ENCODE assay signal across 10 cellular contexts in the genomic region with DNA sequence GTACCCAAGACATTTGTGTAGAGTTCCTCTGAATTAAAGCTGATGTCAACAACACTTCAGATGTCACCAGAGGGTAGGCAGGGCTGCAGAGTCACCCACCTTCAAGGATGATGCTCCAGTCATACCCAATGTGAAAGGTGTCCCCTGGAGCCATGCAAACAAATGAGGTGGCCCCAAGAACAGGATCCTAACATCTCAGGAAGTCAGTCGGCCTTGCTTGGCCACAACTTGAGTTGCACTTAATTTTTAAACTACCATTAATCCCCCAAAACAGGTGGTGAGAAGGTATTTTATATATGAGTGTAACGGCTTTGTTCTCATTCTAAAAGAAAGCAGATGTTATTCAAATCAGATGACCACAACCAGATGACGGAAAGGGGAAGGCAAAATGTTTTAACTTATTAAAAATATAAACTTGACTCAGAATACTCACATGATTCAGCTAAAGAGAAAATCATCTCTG. TPM values are rescaled to one million over a fixed set of nuclear protein-coding genes. Genes with fewer than 3 reads are reported as not detected.
DNase-seq lines count a peak whose midpoint lies in the region; ATAC-seq, FAIRE-seq and TF ChIP-seq lines count a peak whose summit lies in the region.
"Had no signal": no experiment of that assay in that cellular context is flagged by ENCODE, and none has a peak within 500 bp of the region (broad histone marks: within the 10 kb centered on the region; RNA-seq: fewer than 3 reads in every experiment).

No MANE protein-coding gene starts in this region.

- no peak overlapping the region for H2BK5ac ChIP-seq in trophoblast cell (ENCODE audit: low read depth, low read length, poor library complexity)

- no peaks in the 10 kb centered on the region for H3K27me3 Mint-ChIP-seq in T-helper 17 cell

- H4K91ac ChIP-seq in trophoblast cell (ENCODE audit: low read depth, low read length), result no peak overlapping the region

- H4K12ac ChIP-seq in trophoblast cell (ENCODE audit: low read depth, low read length), result no peak overlapping the region

- TF ChIP-seq CTCF in pancreas (IDR thresholded peaks at IDR 0.05) (no peak), omental fat pad (IDR thresholded peaks at IDR 0.05) (no peak)

- no peak overlapping the region for H4K8ac ChIP-seq in trophoblast cell (ENCODE audit: low read depth, low read length)

- H3K23ac ChIP-seq in trophoblast cell (ENCODE audit: low read length), result no peak overlapping the region

- H3K27ac ChIP-seq in trophoblast cell (ENCODE audit: low read depth, low read length) (no peak overlapping the region), pancreas (no peak overlapping the region)

- no peak overlapping the region for H2AFZ ChIP-seq in trophoblast cell (ENCODE audit: insufficient read depth, low read length, poor library complexity)

- H3K4me1 ChIP-seq in trophoblast cell (ENCODE audit: control insufficient read depth in 1 of 2, insufficient read depth in 2 of 2, low read length in 2 of 2), result peaks cover 5 to 7% of the 10 kb centered on the region in 2 experiments
- H3K4me1 ChIP-seq in pancreas, result peaks cover 0 to 8% (median 0%) of the 10 kb centered on the region in 3 donors

- H3K36me3 ChIP-seq in trophoblast cell (ENCODE audit: control insufficient read depth in 1 of 2, insufficient read depth in 2 of 2, low read length in 2 of 2), result no peaks in the 10 kb centered on the region
- no peaks in the 10 kb centered on the region for H3K36me3 ChIP-seq in pancreas

- H3K18ac ChIP-seq in trophoblast cell (ENCODE audit: low read length), result no peak overlapping the region

- H3K4me3 ChIP-seq in trophoblast cell (ENCODE audit: low read depth, low read length), result no peak overlapping the region
- H3K4me3 ChIP-seq in pancreas, result no peak overlapping the region
- H3K4me3 ChIP-seq: lung had no signal

- H3K27ac Mint-ChIP-seq in T-helper 17 cell, result peak overlapping the region; percentile 98

- H2BK12ac ChIP-seq in trophoblast cell (ENCODE audit: low read length), result no peak overlapping the region

- H3K4me1 Mint-ChIP-seq in T-helper 17 cell, result peaks cover 52% of the 10 kb centered on the region

- H2BK120ac ChIP-seq in trophoblast cell (ENCODE audit: insufficient read depth, low read length, poor library complexity), result no peak overlapping the region

- H3K4me2 ChIP-seq in trophoblast cell (ENCODE audit: low read length), result no peak overlapping the region

- H3K9ac ChIP-seq in trophoblast cell (ENCODE audit: low read length), result no peak overlapping the region

- no peak overlapping the region for H3K14ac ChIP-seq in trophoblast cell (ENCODE audit: low read length)

- no peak overlapping the region for H3K4me3 Mint-ChIP-seq in T-helper 17 cell

- no CpG with 5 or more reads among the region's 3 CpGs for WGBS in trophoblast cell (ENCODE audit: extremely low coverage, insufficient coverage, insufficient read length)
- 79 to 84% methylated on average over 3 of the region's 3 CpGs for WGBS in pancreas, 2 donors

- H3K79me2 ChIP-seq in trophoblast cell (ENCODE audit: control insufficient read depth, insufficient read depth, low read length, poor library complexity), result no peaks in the 10 kb centered on the region

- peaks cover 2% of the 10 kb centered on the region for H3K79me1 ChIP-seq in trophoblast cell (ENCODE audit: low read length)

- FAIRE-seq in pancreas (lab: Jason Lieb, UNC), result no peak

- H2AK5ac ChIP-seq in trophoblast cell (ENCODE audit: low read length), result no peak overlapping the region

- DNase-seq in stimulated activated CD4-positive, alpha-beta T cell treated with anti-CD3 and anti-CD28 coated beads, Interleukin-4, amount 100 ng/mL, for 24 hours, result peak; percentile 41
- no peak for DNase-seq in stimulated activated CD4-positive, alpha-beta T cell treated with anti-CD3 and anti-CD28 coated beads, Interleukin-12 subunit alpha, Interleukin-12 subunit beta, amount 100 ng/mL, for 4 hours
- DNase-seq in T-helper 17 cell (no peak), trophoblast cell (no peak), pancreas (no peak), omental fat pad (ENCODE audit: low spot score) (no peak), GM19240 (ENCODE audit: insufficient read length, low spot score) (no peak)
- DNase-seq: Caco-2 had no signal

- H3K9me3 ChIP-seq in T-helper 17 cell (ENCODE audit: control insufficient read depth, low read length, poor library complexity, severe bottlenecking), result no peaks in the 10 kb centered on the region
- no peaks in the 10 kb centered on the region for H3K9me3 ChIP-seq in trophoblast cell (ENCODE audit: insufficient read depth, low read depth, low read length)
- no peaks in the 10 kb centered on the region for H3K9me3 ChIP-seq in pancreas
- H3K9me3 ChIP-seq: Caco-2 had no signal

- H3K36me3 Mint-ChIP-seq in T-helper 17 cell (ENCODE audit: low read depth), result no peaks in the 10 kb centered on the region

- intact Hi-C loops in pancreas (cut with DNase I), result no loop called here

- H3K27me3 ChIP-seq in trophoblast cell (ENCODE audit: insufficient read depth, low read length) (no peaks in the 10 kb centered on the region), pancreas (no peaks in the 10 kb centered on the region)

- peak; percentile 57 for ATAC-seq in HG02981 (IDR thresholded peaks at IDR 0.05; ENCODE audit: unreplicated experiment)
- ATAC-seq in T-helper 17 cell, result no peak
- ATAC-seq in pancreas, result no peak
- no peak for ATAC-seq in omental fat pad (ENCODE audit: low FRiP score)

- no peak overlapping the region for H3K4ac ChIP-seq in trophoblast cell (ENCODE audit: low read depth, low read length)

RNA-seq across cellular contexts. Expression of gene SERPINB1, which starts 21.1 kb away (rescaled TPM):
- total RNA-seq in T-helper 17 cell (10 to 100 TPM; 39.2 to 44.4 TPM), pancreas (100 to 1,000 TPM in 5 of 6 donors, 10 to 100 TPM in 1; 94.1 to 285 (median 190) TPM), omental fat pad (100 to 1,000 TPM in 1 of 4 donors, 10 to 100 TPM in 3; 40.8 to 146 (median 50.1) TPM)
- polyA plus RNA-seq in trophoblast cell (2013), result 17.0 and 17.4 TPM in 2 replicates
- polyA plus RNA-seq in pancreas, result 10 to 100 TPM; 68.1 to 75.8 TPM

RNA-seq across cellular contexts. Expression of gene SERPINB9, which starts 40.4 kb away (rescaled TPM):
- total RNA-seq in T-helper 17 cell, result 10 to 100 TPM; 32.9 to 37.7 TPM
- polyA plus RNA-seq in trophoblast cell (2013), result 414 and 460 TPM in 2 replicates
- total RNA-seq in pancreas, result 1 to 10 TPM in 4 of 6 donors, under 1 TPM in 2; 0.65 to 4.8 (median 1.4) TPM
- 1 to 10 TPM; 1.2 to 1.4 TPM for polyA plus RNA-seq in pancreas
- 10 to 100 TPM; 14.8 to 68.5 (median 20.8) TPM for total RNA-seq in omental fat pad
